In the genomic region with DNA sequence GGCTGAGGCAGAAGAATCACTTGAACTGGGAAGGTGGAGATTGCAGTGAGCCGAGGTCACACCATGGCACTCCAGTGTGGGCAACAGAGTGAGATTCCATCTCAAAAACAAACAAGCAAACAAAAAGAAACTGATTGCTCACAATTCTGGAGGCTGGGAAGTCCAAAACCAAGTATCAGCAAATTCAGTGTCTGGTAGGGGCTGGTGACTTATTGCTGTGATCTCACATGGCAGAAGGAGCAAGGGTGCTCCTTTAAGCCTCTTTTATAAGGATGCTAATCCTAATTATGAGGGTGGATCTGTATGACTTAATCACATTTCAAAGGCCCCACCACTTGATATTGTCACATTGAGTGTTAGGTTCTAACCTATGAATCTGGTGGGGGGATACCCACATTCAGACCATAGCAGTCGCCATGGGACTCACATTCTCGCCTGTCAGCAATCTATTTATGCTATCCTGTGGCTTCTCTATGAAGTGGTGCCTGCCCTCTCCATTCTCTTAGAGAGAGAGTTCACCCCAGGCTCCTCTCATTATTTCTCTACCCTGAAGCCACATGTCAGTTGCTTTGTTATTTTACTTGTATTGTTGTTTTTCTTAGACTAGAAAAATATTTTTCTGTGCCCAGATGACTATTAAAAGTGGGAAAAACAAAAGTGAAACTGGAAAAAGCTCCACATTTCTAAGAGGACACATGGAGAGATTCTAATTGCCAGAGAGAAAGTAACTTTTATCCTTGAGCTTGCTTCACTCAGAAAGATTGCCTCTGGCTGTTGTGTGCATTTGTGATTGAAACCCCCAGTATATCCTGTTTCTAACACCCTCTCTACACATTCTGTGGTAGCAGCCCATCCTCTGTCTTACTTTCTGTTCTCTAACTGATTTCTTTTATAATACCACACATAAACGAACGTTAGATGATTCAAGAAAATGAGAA, we compare ENCODE assay signal across 14 cellular contexts. TPM values are rescaled to one million over a fixed set of nuclear protein-coding genes. Genes with fewer than 3 reads are reported as not detected.
DNase-seq lines count a peak whose midpoint lies in the region; ATAC-seq and TF ChIP-seq lines count a peak whose summit lies in the region.
"Had no signal": no experiment of that assay in that cellular context is flagged by ENCODE, and none has a peak within 500 bp of the region (broad histone marks: within the 10 kb centered on the region; RNA-seq: fewer than 3 reads in every experiment).

No MANE protein-coding gene starts in this region.

- H2AFZ ChIP-seq in Loucy (ENCODE audit: low read length) (peak overlapping the region; percentile 90), osteoblast (ENCODE audit: low read length) (peak overlapping the region; percentile 87)

- no peaks in the 10 kb centered on the region for H3K9me3 ChIP-seq in CD4-positive, alpha-beta memory T cell (ENCODE audit: control insufficient read depth in 1 of 2, low read length in 2 of 2)
- H3K9me3 ChIP-seq in Loucy (ENCODE audit: insufficient read depth, low read depth, low read length) (peaks cover 6% of the 10 kb centered on the region; the same call in 1 of the 2 replicates), ectodermal cell (ENCODE audit: control insufficient read depth, low read length) (peaks cover 2% of the 10 kb centered on the region), osteoblast (ENCODE audit: low read depth, low read length) (no peaks in the 10 kb centered on the region), thyroid gland (no peaks in the 10 kb centered on the region)
- H3K9me3 ChIP-seq: pancreas had no signal

- DNase-seq in CD4-positive, alpha-beta memory T cell, result no peak
- DNase-seq in osteoblast (ENCODE audit: insufficient read length, low spot score, missing footprints) (peak; percentile 58), Right ventricle myocardium superior (no peak), thyroid gland (no peak)
- DNase-seq: COR-L47, erythroblast, islet precursor cell, pancreas, SW 1271 had no signal

- TF ChIP-seq POLR2A in thyroid gland (IDR thresholded peaks at IDR 0.05), result no peak

- ATAC-seq in GM18909 (IDR thresholded peaks at IDR 0.05; ENCODE audit: poor library complexity, unreplicated experiment) (no peak), Right ventricle myocardium superior (ENCODE audit: poor library complexity) (no peak), GM18498 (IDR thresholded peaks at IDR 0.05; ENCODE audit: unreplicated experiment) (no peak)
- ATAC-seq: pancreas had no signal

- peaks cover 2 to 5% of the 10 kb centered on the region in 2 donors for H3K27me3 Mint-ChIP-seq in CD4-positive, alpha-beta memory T cell

- 77 to 84% methylated on average over 5 of the region's 5 CpGs for WGBS in ectodermal cell, 2 experiments
- 84 to 85% methylated on average over 5 of the region's 5 CpGs for WGBS in thyroid gland, 2 donors

- no peaks in the 10 kb centered on the region for H3K36me3 ChIP-seq in CD4-positive, alpha-beta memory T cell (ENCODE audit: insufficient read depth, low read length)
- H3K36me3 ChIP-seq in Loucy (ENCODE audit: insufficient read depth, low read length), result no peaks in the 10 kb centered on the region
- no peaks in the 10 kb centered on the region for H3K36me3 ChIP-seq in ectodermal cell (ENCODE audit: control insufficient read depth, insufficient read depth, low read length)
- H3K36me3 ChIP-seq in osteoblast (ENCODE audit: insufficient read depth, low read length), result no peaks in the 10 kb centered on the region
- H3K36me3 ChIP-seq in thyroid gland, result no peaks in the 10 kb centered on the region
- H3K36me3 ChIP-seq: pancreas had no signal

- POLR2A ChIA-PET in CD4-positive, alpha-beta memory T cell (lab: Charles Lee; ENCODE audit: partially characterized antibody), result no interaction called here

- intact Hi-C loops in CD4-positive, alpha-beta memory T cell (cut with micrococcal nuclease), result no loop called here
- intact Hi-C loops in Right ventricle myocardium superior (cut with DNase I), result no loop called here
- intact Hi-C loops in thyroid gland (cut with DNase I), result no loop called here

- no peaks in the 10 kb centered on the region for H3K79me2 ChIP-seq in Loucy (ENCODE audit: insufficient read depth, low read length)
- no peaks in the 10 kb centered on the region for H3K79me2 ChIP-seq in osteoblast (ENCODE audit: insufficient read depth, low read length)

- H3K9me2 ChIP-seq in Loucy (replicated peaks; ENCODE audit: low read depth, low read length), result no peaks in the 10 kb centered on the region

- H4K20me1 ChIP-seq in Loucy (ENCODE audit: insufficient read depth, low read length, poor library complexity, severe bottlenecking) (no peaks in the 10 kb centered on the region), osteoblast (ENCODE audit: insufficient read depth, low read length) (no peaks in the 10 kb centered on the region)

- H3K4me2 ChIP-seq in Loucy (ENCODE audit: low read depth, low read length, poor library complexity, severe bottlenecking) (peak overlapping the region; percentile 66), osteoblast (ENCODE audit: insufficient read depth, low read length) (peak overlapping the region; percentile 80)

- CTCF ChIA-PET in CD4-positive, alpha-beta memory T cell (lab: Charles Lee; ENCODE audit: partially characterized antibody), result no interaction called here

- no peaks in the 10 kb centered on the region for H3F3A ChIP-seq in Loucy (ENCODE audit: low read depth)

- peak overlapping the region; percentile 46 for H3K9ac ChIP-seq in Loucy (ENCODE audit: low read depth, low read length, poor library complexity, severe bottlenecking)

- peaks cover 0 to 2% of the 10 kb centered on the region in 2 donors for H3K36me3 Mint-ChIP-seq in CD4-positive, alpha-beta memory T cell

- peaks cover 5 to 14% (median 8%) of the 10 kb centered on the region in 4 donors for H3K4me1 Mint-ChIP-seq in CD4-positive, alpha-beta memory T cell

- H3K4me1 ChIP-seq in CD4-positive, alpha-beta memory T cell (ENCODE audit: insufficient read depth, low read length), result no peaks in the 10 kb centered on the region
- peaks cover 3% of the 10 kb centered on the region for H3K4me1 ChIP-seq in Loucy (ENCODE audit: insufficient read depth, low read length, poor library complexity, severe bottlenecking)
- peaks cover 19% of the 10 kb centered on the region for H3K4me1 ChIP-seq in ectodermal cell (ENCODE audit: control insufficient read depth, insufficient read depth, low read length)
- H3K4me1 ChIP-seq in osteoblast (ENCODE audit: insufficient read depth, low read length), result peaks cover 13% of the 10 kb centered on the region
- H3K4me1 ChIP-seq in thyroid gland, result no peaks in the 10 kb centered on the region

- no peaks in the 10 kb centered on the region for H3K27me3 ChIP-seq in CD4-positive, alpha-beta memory T cell (ENCODE audit: insufficient read depth, low read length)
- no peaks in the 10 kb centered on the region for H3K27me3 ChIP-seq in Loucy (ENCODE audit: insufficient read depth, low read length, poor library complexity, severe bottlenecking)
- H3K27me3 ChIP-seq in ectodermal cell (ENCODE audit: control insufficient read depth, insufficient read depth, low read length, poor library complexity, severe bottlenecking), result no peaks in the 10 kb centered on the region
- H3K27me3 ChIP-seq in osteoblast (ENCODE audit: insufficient read depth, low read length), result no peaks in the 10 kb centered on the region
- H3K27me3 ChIP-seq in thyroid gland, result no peaks in the 10 kb centered on the region
- H3K27me3 ChIP-seq: pancreas had no signal

- H3K4me3 ChIP-seq in CD4-positive, alpha-beta memory T cell (ENCODE audit: low read length in 2 of 2), result no peak overlapping the region
- H3K4me3 ChIP-seq in Loucy (ENCODE audit: low read length, poor library complexity, severe bottlenecking) (peak overlapping the region; percentile 65), ectodermal cell (ENCODE audit: insufficient read depth, low read depth, low read length) (no peak overlapping the region), osteoblast (ENCODE audit: insufficient read depth, low read length) (peak overlapping the region; percentile 61), thyroid gland (replicated peaks in 1 of 3) (no peak overlapping the region)
- H3K4me3 ChIP-seq: pancreas had no signal

- no peak for TF ChIP-seq CTCF in Loucy (conservative IDR thresholded peaks at IDR 0.05; ENCODE audit: low read length)
- no peak for TF ChIP-seq CTCF in osteoblast (IDR thresholded peaks at IDR 0.05; ENCODE audit: extremely low read depth, low read depth, low read length)
- no peak for TF ChIP-seq CTCF in thyroid gland (IDR thresholded peaks at IDR 0.05)

- peaks cover 0 to 25% (median 18%) of the 10 kb centered on the region in 8 donors for H3K9me3 Mint-ChIP-seq in CD4-positive, alpha-beta memory T cell

- H3K4me3 Mint-ChIP-seq in CD4-positive, alpha-beta memory T cell, result peak overlapping the region; percentile 24 to 75 (median 58)

- H3K27ac Mint-ChIP-seq in CD4-positive, alpha-beta memory T cell, result no peak overlapping the region

- no peak overlapping the region for H3K27ac ChIP-seq in CD4-positive, alpha-beta memory T cell (ENCODE audit: low read depth, low read length)
- peak overlapping the region; percentile 30 for H3K27ac ChIP-seq in ectodermal cell (ENCODE audit: insufficient read depth, low read depth, low read length, poor library complexity, severe bottlenecking)
- no peak overlapping the region for H3K27ac ChIP-seq in osteoblast (ENCODE audit: low read depth, low read length)
- H3K27ac ChIP-seq in thyroid gland, result no peak overlapping the region
- H3K27ac ChIP-seq: pancreas had no signal

RNA-seq across cellular contexts. Expression of a gene that starts 18.8 kb away (rescaled TPM):
- not detected for total RNA-seq in CD4-positive, alpha-beta memory T cell
- not detected for polyA plus RNA-seq in CD4-positive, alpha-beta memory T cell
- polyA plus RNA-seq in ectodermal cell (2013, experiment 1 of 4), result 0.76 TPM
- 0.39 TPM for polyA plus RNA-seq in ectodermal cell (2013, experiment 2 of 4)
- polyA plus RNA-seq in ectodermal cell (2013, experiment 3 of 4), result 0.59 TPM
- polyA plus RNA-seq in ectodermal cell (2013, experiment 4 of 4), result 0.73 TPM
- total RNA-seq in osteoblast (under 0.01 TPM in 1 of 2 replicates, not detected in the other), Right ventricle myocardium superior (0.86 TPM), thyroid gland (1 to 10 TPM in 1 of 4 donors, under 1 TPM in 2, not detected in 1; 0.20 to 1.7 (median 0.22) TPM)
- total RNA-seq: NCI-H460 had no signal

Comparison
In these comparisons a context has a peak if more than half of its experiments do, and no peak if none do; other contexts are left out.
1. H3K4me3 ChIP-seq: peak in Loucy (single experiment) and osteoblast (single experiment); none in CD4-positive, alpha-beta memory T cell (0 of 2), ectodermal cell (single experiment) and thyroid gland (0 of 3).